1 cellular context compared by ENCODE assay signal in genomic region chr12:32834122-32834521, GRCh38.
TF ChIP-seq lines count a peak whose summit lies in the region.

No MANE protein-coding gene starts in this region.

TF ChIP-seq in WTC11, 78 proteins besides CTCF, POLR2A, EP300 and RAD21:
- no peak for TF ChIP-seq NR3C1 (CRISPR knock-in tag; conservative IDR thresholded peaks at IDR 0.05; ENCODE audit: low read depth)
- no peak for TF ChIP-seq PRDM15 (CRISPR knock-in tag; IDR thresholded peaks at IDR 0.05)
- no peak for TF ChIP-seq TCF7 (CRISPR knock-in tag; IDR thresholded peaks at IDR 0.05; ENCODE audit: low read depth)
- TF ChIP-seq ELF4 (CRISPR knock-in tag; IDR thresholded peaks at IDR 0.05; ENCODE audit: low read depth): no peak
- TF ChIP-seq ATF6 (CRISPR knock-in tag; IDR thresholded peaks at IDR 0.05): no peak
- no peak for TF ChIP-seq MXD4 (CRISPR knock-in tag; IDR thresholded peaks at IDR 0.05; ENCODE audit: borderline replicate concordance)
- TF ChIP-seq E2F1 (CRISPR knock-in tag; IDR thresholded peaks at IDR 0.05): no peak
